Comparison of ENCODE assay signal across 8 cellular contexts in genomic region chr2:196925445-196925767, GRCh38. TPM values are rescaled to one million over a fixed set of nuclear protein-coding genes. Genes with fewer than 3 reads are reported as not detected.
DNase-seq lines count a peak whose midpoint lies in the region; ATAC-seq and TF ChIP-seq lines count a peak whose summit lies in the region.

No MANE protein-coding gene starts in this region.

- no peak overlapping the region for H4K91ac ChIP-seq in neuronal stem cell (ENCODE audit: low read depth, low read length, poor library complexity)

- no peaks in the 10 kb centered on the region for H3K9me2 ChIP-seq in OCI-LY1 (ENCODE audit: low read depth, low read length)

- H3K4ac ChIP-seq in neuronal stem cell (ENCODE audit: low read length), result no peak overlapping the region

- H3K36me3 ChIP-seq in OCI-LY1 (ENCODE audit: insufficient read depth, low read length), result no peaks in the 10 kb centered on the region
- no peaks in the 10 kb centered on the region for H3K36me3 ChIP-seq in endodermal cell (ENCODE audit: control insufficient read depth, insufficient read depth, low read length)
- H3K36me3 ChIP-seq in neuronal stem cell (replicated peaks in 1 of 2; ENCODE audit: control insufficient read depth in 2 of 2, insufficient read depth in 2 of 2, low read length in 2 of 2), result peaks cover 0 to 16% of the 10 kb centered on the region in 2 donors

- H2BK15ac ChIP-seq in neuronal stem cell (ENCODE audit: low read length), result no peak overlapping the region

- WGBS in endodermal cell (ENCODE audit: insufficient coverage in 1 of 2, insufficient read length in 1 of 2), 2 experiments, result 0% methylated on average over 1 to 8 of the region's 8 CpGs
- no CpG with 5 or more reads among the region's 8 CpGs for WGBS in neuronal stem cell (ENCODE audit: extremely low coverage in 2 of 2, insufficient read length in 2 of 2, insufficient replicate concordance in 1 of 2), 2 donors

- H3K4me1 ChIP-seq in OCI-LY1 (ENCODE audit: insufficient read depth, low read length, severe bottlenecking) (peaks cover 29% of the 10 kb centered on the region), endodermal cell (ENCODE audit: control insufficient read depth, insufficient read depth, low read length) (no peaks in the 10 kb centered on the region), neuronal stem cell (ENCODE audit: control insufficient read depth in 2 of 2, insufficient read depth in 1 of 2, low read depth in 1 of 2, low read length in 2 of 2) (peaks cover 0 to 6% of the 10 kb centered on the region in 2 donors)

- no peaks in the 10 kb centered on the region for H3K36me3 Mint-ChIP-seq in endodermal cell (ENCODE audit: low read depth)

- no peak overlapping the region for H2BK12ac ChIP-seq in neuronal stem cell (ENCODE audit: low read length)

- H3K9me3 ChIP-seq in OCI-LY1 (ENCODE audit: low read length) (no peaks in the 10 kb centered on the region), endodermal cell (ENCODE audit: control insufficient read depth, low read length) (no peaks in the 10 kb centered on the region), neuronal stem cell (replicated peaks in 1 of 2; ENCODE audit: control insufficient read depth in 2 of 2, insufficient read depth in 1 of 2, low read depth in 1 of 2, low read length in 2 of 2) (no peaks in the 10 kb centered on the region)

- no peak overlapping the region for H2BK5ac ChIP-seq in neuronal stem cell (ENCODE audit: low read length)

- peak overlapping the region; percentile 98 for H3K4me3 Mint-ChIP-seq in endodermal cell

- H2AFZ ChIP-seq in OCI-LY1 (ENCODE audit: low read length) (no peak overlapping the region), neuronal stem cell (ENCODE audit: low read length) (peak overlapping the region; percentile 91)

- H3K27ac ChIP-seq in OCI-LY1 (ENCODE audit: low read depth, low read length, poor library complexity, severe bottlenecking) (no peak overlapping the region), endodermal cell (ENCODE audit: low read depth, low read length) (peak overlapping the region; percentile 95), neuronal stem cell (replicated peaks; ENCODE audit: low read length) (peak overlapping the region; percentile 100)

- H2BK120ac ChIP-seq in neuronal stem cell (ENCODE audit: low read depth, low read length), result no peak overlapping the region

- H3K18ac ChIP-seq in neuronal stem cell (ENCODE audit: low read length), result no peak overlapping the region

- H3K27me3 Mint-ChIP-seq in endodermal cell (ENCODE audit: insufficient read depth), result peaks cover 3% of the 10 kb centered on the region

- H3K27ac Mint-ChIP-seq in endodermal cell, result peak overlapping the region; percentile 96

- TF ChIP-seq CTCF in GM12864 (IDR thresholded peaks at IDR 0.05; ENCODE audit: low read depth, low read length, missing control alignments) (no peak), OCI-LY1 (IDR thresholded peaks at IDR 0.05; ENCODE audit: low read length) (no peak), endodermal cell (conservative IDR thresholded peaks at IDR 0.05) (no peak), GM10266 (IDR thresholded peaks at IDR 0.05; ENCODE audit: control insufficient read depth, insufficient read depth, low read depth, missing control alignments) (no peak)

- no peak overlapping the region for H3K14ac ChIP-seq in neuronal stem cell (ENCODE audit: low read length)

- H3K4me2 ChIP-seq in OCI-LY1 (ENCODE audit: low read length) (peak overlapping the region; percentile 80), neuronal stem cell (ENCODE audit: insufficient read depth, low read length, poor library complexity, severe bottlenecking) (peak overlapping the region; percentile 48)

- DNase-seq in GM12864 (ENCODE audit: low read depth), result no peak
- no peak for DNase-seq in endodermal cell
- DNase-seq in neuronal stem cell (ENCODE audit: low spot score), result no peak
- DNase-seq in GM10266 (ENCODE audit: extremely low spot score), result no peak
- DNase-seq in NCI-H345 treated with DMSO at 0.1 percent for 48 hours (lab: John Stamatoyannopoulos, UW; ENCODE audit: unreplicated experiment), result no peak

- H3K23ac ChIP-seq in neuronal stem cell (ENCODE audit: low read depth, low read length, poor library complexity), result no peak overlapping the region

- no peaks in the 10 kb centered on the region for H3K9me3 Mint-ChIP-seq in endodermal cell

- no peaks in the 10 kb centered on the region for H3K27me3 ChIP-seq in OCI-LY1 (ENCODE audit: insufficient read depth, low read length)
- H3K27me3 ChIP-seq in endodermal cell (ENCODE audit: control insufficient read depth, insufficient read depth, low read length, poor library complexity, severe bottlenecking), result no peaks in the 10 kb centered on the region
- H3K27me3 ChIP-seq in neuronal stem cell (ENCODE audit: control insufficient read depth in 3 of 3, insufficient read depth in 3 of 3, low read depth in 1 of 3, low read length in 3 of 3), result no peaks in the 10 kb centered on the region

- ATAC-seq in GM21528 (IDR thresholded peaks at IDR 0.05; ENCODE audit: low FRiP score, unreplicated experiment), result no peak
- no peak for ATAC-seq in HG03571 (IDR thresholded peaks at IDR 0.05; ENCODE audit: unreplicated experiment)

- H2AK5ac ChIP-seq in neuronal stem cell (ENCODE audit: low read depth, low read length), result peak overlapping the region; percentile 99

- no peaks in the 10 kb centered on the region for H3F3A ChIP-seq in OCI-LY1 (ENCODE audit: insufficient read depth, low read length)

- no peaks in the 10 kb centered on the region for H3K79me2 ChIP-seq in OCI-LY1 (ENCODE audit: insufficient read depth, low read length)

- H3K4me3 ChIP-seq in GM12864 (ENCODE audit: low read depth, low read length) (peak overlapping the region; percentile 70), OCI-LY1 (ENCODE audit: low read depth, low read length, poor library complexity, severe bottlenecking) (peak overlapping the region; percentile 72), endodermal cell (ENCODE audit: low read length) (peak overlapping the region; percentile 94), neuronal stem cell (ENCODE audit: low read length in 2 of 2) (peak overlapping the region; percentile 67 to 91)

- H4K20me1 ChIP-seq in OCI-LY1 (ENCODE audit: insufficient read depth, low read length), result no peaks in the 10 kb centered on the region

- no peak overlapping the region for H4K8ac ChIP-seq in neuronal stem cell (ENCODE audit: low read depth, low read length)

- H3K4me1 Mint-ChIP-seq in endodermal cell, result peaks cover 30% of the 10 kb centered on the region

- H3K9ac ChIP-seq in OCI-LY1 (ENCODE audit: low read length) (peak overlapping the region; percentile 75; the same call in 1 of the 2 replicates), endodermal cell (ENCODE audit: extremely low read depth, low read length, poor library complexity, severe bottlenecking) (peak overlapping the region; percentile 80), neuronal stem cell (ENCODE audit: low read depth, low read length, poor library complexity) (peak overlapping the region; percentile 83)

- H3K79me1 ChIP-seq in neuronal stem cell (ENCODE audit: low read depth, low read length), result peaks cover 2% of the 10 kb centered on the region

RNA-seq across cellular contexts. Expression of gene PGAP1, which starts 1.1 kb away (rescaled TPM):
- total RNA-seq in endodermal cell, result 10 to 100 TPM; 39.2 to 43.6 TPM
- 43.2 TPM for polyA plus RNA-seq in endodermal cell (2013, experiment 1 of 2)
- 39.5 TPM for polyA plus RNA-seq in endodermal cell (2013, experiment 2 of 2)
- polyA plus RNA-seq in neuronal stem cell (2013, experiment 1 of 2), result 25.0 TPM
- 26.9 TPM for polyA plus RNA-seq in neuronal stem cell (2013, experiment 2 of 2)
